1 cellular context compared by ENCODE assay signal in genomic region chr12:57086951-57087688, GRCh38.
TF ChIP-seq lines count a peak whose summit lies in the region.

No MANE protein-coding gene starts in this region.

TF ChIP-seq in HepG2, 621 proteins besides CTCF, POLR2A, EP300 and RAD21:
- no peak for TF ChIP-seq ZNF318 (CRISPR knock-in tag; IDR thresholded peaks at IDR 0.05)
- 0 out of 2 replicates have a peak, but pooled peaks have one; percentile 22 for TF ChIP-seq ARNT2 (CRISPR knock-in tag; IDR thresholded peaks at IDR 0.05; ENCODE audit: low read depth)
- TF ChIP-seq ZNF777 (CRISPR knock-in tag; IDR thresholded peaks at IDR 0.05), result 0 out of 2 replicates have a peak, but pooled peaks have one; percentile 9
- 0 out of 2 replicates have a peak, but pooled peaks have one; percentile 1 for TF ChIP-seq ZNF510 (CRISPR knock-in tag; IDR thresholded peaks at IDR 0.05; ENCODE audit: low read depth)
- TF ChIP-seq ERF (CRISPR knock-in tag; IDR thresholded peaks at IDR 0.05), result peak; percentile 17; the same call in 1 of the 2 replicates
- TF ChIP-seq, protein P1, sequence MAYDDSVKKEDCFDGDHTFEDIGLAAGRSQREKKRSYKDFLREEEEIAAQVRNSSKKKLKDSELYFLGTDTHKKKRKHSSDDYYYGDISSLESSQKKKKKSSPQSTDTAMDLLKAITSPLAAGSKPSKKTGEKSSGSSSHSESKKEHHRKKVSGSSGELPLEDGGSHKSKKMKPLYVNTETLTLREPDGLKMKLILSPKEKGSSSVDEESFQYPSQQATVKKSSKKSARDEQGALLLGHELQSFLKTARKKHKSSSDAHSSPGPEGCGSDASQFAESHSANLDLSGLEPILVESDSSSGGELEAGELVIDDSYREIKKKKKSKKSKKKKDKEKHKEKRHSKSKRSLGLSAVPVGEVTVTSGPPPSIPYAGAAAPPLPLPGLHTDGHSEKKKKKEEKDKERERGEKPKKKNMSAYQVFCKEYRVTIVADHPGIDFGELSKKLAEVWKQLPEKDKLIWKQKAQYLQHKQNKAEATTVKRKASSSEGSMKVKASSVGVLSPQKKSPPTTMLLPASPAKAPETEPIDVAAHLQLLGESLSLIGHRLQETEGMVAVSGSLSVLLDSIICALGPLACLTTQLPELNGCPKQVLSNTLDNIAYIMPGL (CRISPR knock-in tag; IDR thresholded peaks at IDR 0.05; ENCODE audit: borderline replicate concordance in 1 of 2, low read depth in 1 of 2), result peak in 1 of 2 experiments; percentile 6; a peak in 1 of 4 replicates
- no peak for TF ChIP-seq HOXA5 (CRISPR knock-in tag; IDR thresholded peaks at IDR 0.05)
- peak; percentile 29 for TF ChIP-seq HNRNPK (IDR thresholded peaks at IDR 0.05; ENCODE audit: low read depth, low read length, poor library complexity, severe bottlenecking)
- no peak for TF ChIP-seq ZNF558 (CRISPR knock-in tag; IDR thresholded peaks at IDR 0.05; ENCODE audit: borderline replicate concordance)
- 0 out of 2 replicates have a peak, but pooled peaks have one; percentile 5 for TF ChIP-seq KDM2A (CRISPR knock-in tag; IDR thresholded peaks at IDR 0.05; ENCODE audit: borderline replicate concordance, low read depth)
- 0 out of 2 replicates have a peak, but pooled peaks have one; percentile 34 for TF ChIP-seq PCBP1 (IDR thresholded peaks at IDR 0.05; ENCODE audit: borderline replicate concordance, low read depth, low read length)
- TF ChIP-seq GABPB1 (CRISPR knock-in tag; IDR thresholded peaks at IDR 0.05), result peak; percentile 60; the same call in 1 of the 2 replicates
- TF ChIP-seq RBFOX2 (IDR thresholded peaks at IDR 0.05; ENCODE audit: low read depth, low read length), result peak; percentile 48; the same call in 1 of the 2 replicates
- TF ChIP-seq KLF6 (CRISPR knock-in tag; IDR thresholded peaks at IDR 0.05), result peak; percentile 26; the same call in 1 of the 2 replicates
- no peak for TF ChIP-seq ZMAT3 (CRISPR knock-in tag; conservative IDR thresholded peaks at IDR 0.05)
